In the genomic region with DNA sequence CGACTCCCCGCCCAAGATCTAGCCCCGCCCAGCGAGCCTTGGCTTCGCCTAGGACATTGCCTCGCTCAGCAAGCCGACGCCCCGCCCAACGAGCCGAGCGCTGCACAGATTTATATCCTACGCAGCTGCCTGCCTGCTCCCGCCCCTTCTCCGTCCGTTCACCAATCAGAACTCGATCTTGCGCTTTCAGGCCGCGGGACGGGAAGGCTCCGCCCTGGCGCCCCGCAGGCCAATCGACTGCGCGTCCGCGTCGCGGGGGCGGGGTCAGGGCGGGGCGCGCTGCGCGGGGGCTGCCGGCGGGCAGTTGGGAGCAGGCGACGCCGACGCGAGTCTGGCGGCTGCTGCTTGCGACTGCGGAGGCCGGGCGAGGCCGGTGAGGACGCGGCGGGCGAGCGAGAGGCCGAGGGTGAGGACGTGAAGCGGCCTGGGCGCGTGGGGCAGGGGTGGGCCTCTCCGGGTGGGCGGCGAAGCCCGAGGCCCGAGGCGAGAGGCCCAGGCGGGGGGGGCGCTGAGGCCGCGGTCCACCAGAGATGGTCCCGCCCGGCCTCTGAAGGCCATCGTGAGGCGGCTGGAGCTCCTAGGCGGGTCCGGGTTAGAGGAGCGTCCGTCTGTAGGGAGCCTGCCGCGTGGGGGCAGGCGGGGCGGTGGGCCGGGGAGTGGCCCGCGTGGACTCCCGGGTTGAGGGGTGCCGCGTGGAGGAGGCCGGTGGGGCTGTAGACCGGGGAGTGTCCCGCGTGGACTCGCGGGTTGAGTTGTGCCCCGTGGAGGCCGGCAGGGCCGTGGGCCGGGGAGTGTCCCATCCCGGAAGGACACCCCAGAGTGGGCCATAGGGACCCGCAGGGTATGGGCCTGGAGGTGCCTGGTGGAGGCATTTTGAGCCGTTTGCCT, we compare ENCODE assay signal across 1 cellular context.
TF ChIP-seq lines count a peak whose summit lies in the region.

A gene with protein sequence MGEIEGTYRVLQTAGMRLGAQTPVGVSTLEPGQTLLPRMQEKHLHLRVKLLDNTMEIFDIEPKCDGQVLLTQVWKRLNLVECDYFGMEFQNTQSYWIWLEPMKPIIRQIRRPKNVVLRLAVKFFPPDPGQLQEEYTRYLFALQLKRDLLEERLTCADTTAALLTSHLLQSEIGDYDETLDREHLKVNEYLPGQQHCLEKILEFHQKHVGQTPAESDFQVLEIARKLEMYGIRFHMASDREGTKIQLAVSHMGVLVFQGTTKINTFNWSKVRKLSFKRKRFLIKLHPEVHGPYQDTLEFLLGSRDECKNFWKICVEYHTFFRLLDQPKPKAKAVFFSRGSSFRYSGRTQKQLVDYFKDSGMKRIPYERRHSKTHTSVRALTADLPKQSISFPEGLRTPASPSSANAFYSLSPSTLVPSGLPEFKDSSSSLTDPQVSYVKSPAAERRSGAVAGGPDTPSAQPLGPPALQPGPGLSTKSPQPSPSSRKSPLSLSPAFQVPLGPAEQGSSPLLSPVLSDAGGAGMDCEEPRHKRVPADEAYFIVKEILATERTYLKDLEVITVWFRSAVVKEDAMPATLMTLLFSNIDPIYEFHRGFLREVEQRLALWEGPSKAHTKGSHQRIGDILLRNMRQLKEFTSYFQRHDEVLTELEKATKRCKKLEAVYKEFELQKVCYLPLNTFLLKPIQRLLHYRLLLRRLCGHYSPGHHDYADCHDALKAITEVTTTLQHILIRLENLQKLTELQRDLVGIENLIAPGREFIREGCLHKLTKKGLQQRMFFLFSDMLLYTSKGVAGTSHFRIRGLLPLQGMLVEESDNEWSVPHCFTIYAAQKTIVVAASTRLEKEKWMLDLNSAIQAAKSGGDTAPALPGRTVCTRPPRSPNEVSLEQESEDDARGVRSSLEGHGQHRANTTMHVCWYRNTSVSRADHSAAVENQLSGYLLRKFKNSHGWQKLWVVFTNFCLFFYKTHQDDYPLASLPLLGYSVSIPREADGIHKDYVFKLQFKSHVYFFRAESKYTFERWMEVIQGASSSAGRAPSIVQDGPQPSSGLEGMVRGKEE (plus strand): TSS at position 303 of the 888 bp plus-strand sequence. CDS start 16,823 bp downstream, outside the sequence.

TF ChIP-seq in GM12878, 131 proteins besides CTCF, POLR2A, EP300 and RAD21 (continued from another document and continues in another):
- TF ChIP-seq, protein P1, sequence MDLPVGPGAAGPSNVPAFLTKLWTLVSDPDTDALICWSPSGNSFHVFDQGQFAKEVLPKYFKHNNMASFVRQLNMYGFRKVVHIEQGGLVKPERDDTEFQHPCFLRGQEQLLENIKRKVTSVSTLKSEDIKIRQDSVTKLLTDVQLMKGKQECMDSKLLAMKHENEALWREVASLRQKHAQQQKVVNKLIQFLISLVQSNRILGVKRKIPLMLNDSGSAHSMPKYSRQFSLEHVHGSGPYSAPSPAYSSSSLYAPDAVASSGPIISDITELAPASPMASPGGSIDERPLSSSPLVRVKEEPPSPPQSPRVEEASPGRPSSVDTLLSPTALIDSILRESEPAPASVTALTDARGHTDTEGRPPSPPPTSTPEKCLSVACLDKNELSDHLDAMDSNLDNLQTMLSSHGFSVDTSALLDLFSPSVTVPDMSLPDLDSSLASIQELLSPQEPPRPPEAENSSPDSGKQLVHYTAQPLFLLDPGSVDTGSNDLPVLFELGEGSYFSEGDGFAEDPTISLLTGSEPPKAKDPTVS (IDR thresholded peaks at IDR 0.05; ENCODE audit: low read depth, low read length) = no peak
- no peak for TF ChIP-seq ZNF207 (IDR thresholded peaks at IDR 0.05; ENCODE audit: borderline replicate concordance)
- TF ChIP-seq MEF2A (IDR thresholded peaks at IDR 0.05; ENCODE audit: insufficient read depth, low read depth, low read length) = no peak
- TF ChIP-seq, protein P2, sequence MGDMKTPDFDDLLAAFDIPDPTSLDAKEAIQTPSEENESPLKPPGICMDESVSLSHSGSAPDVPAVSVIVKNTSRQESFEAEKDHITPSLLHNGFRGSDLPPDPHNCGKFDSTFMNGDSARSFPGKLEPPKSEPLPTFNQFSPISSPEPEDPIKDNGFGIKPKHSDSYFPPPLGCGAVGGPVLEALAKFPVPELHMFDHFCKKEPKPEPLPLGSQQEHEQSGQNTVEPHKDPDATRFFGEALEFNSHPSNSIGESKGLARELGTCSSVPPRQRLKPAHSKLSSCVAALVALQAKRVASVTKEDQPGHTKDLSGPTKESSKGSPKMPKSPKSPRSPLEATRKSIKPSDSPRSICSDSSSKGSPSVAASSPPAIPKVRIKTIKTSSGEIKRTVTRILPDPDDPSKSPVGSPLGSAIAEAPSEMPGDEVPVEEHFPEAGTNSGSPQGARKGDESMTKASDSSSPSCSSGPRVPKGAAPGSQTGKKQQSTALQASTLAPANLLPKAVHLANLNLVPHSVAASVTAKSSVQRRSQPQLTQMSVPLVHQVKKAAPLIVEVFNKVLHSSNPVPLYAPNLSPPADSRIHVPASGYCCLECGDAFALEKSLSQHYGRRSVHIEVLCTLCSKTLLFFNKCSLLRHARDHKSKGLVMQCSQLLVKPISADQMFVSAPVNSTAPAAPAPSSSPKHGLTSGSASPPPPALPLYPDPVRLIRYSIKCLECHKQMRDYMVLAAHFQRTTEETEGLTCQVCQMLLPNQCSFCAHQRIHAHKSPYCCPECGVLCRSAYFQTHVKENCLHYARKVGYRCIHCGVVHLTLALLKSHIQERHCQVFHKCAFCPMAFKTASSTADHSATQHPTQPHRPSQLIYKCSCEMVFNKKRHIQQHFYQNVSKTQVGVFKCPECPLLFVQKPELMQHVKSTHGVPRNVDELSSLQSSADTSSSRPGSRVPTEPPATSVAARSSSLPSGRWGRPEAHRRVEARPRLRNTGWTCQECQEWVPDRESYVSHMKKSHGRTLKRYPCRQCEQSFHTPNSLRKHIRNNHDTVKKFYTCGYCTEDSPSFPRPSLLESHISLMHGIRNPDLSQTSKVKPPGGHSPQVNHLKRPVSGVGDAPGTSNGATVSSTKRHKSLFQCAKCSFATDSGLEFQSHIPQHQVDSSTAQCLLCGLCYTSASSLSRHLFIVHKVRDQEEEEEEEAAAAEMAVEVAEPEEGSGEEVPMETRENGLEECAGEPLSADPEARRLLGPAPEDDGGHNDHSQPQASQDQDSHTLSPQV (IDR thresholded peaks at IDR 0.05) = no peak
- no peak for TF ChIP-seq JUNB (IDR thresholded peaks at IDR 0.05)
- no peak for TF ChIP-seq NR2C2 (IDR thresholded peaks at IDR 0.05; ENCODE audit: borderline replicate concordance, control insufficient read depth, insufficient read length, low read depth)
- peak; percentile 7; the same call in 1 of the 2 replicates for TF ChIP-seq PAX5 (IDR thresholded peaks at IDR 0.05; ENCODE audit: borderline replicate concordance, low read depth, low read length)
- TF ChIP-seq, protein P3, sequence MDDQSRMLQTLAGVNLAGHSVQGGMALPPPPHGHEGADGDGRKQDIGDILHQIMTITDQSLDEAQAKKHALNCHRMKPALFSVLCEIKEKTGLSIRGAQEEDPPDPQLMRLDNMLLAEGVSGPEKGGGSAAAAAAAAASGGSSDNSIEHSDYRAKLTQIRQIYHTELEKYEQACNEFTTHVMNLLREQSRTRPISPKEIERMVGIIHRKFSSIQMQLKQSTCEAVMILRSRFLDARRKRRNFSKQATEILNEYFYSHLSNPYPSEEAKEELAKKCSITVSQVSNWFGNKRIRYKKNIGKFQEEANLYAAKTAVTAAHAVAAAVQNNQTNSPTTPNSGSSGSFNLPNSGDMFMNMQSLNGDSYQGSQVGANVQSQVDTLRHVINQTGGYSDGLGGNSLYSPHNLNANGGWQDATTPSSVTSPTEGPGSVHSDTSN (IDR thresholded peaks at IDR 0.05; ENCODE audit: insufficient replicate concordance, low read depth, low read length) = no peak
- TF ChIP-seq, protein P4, sequence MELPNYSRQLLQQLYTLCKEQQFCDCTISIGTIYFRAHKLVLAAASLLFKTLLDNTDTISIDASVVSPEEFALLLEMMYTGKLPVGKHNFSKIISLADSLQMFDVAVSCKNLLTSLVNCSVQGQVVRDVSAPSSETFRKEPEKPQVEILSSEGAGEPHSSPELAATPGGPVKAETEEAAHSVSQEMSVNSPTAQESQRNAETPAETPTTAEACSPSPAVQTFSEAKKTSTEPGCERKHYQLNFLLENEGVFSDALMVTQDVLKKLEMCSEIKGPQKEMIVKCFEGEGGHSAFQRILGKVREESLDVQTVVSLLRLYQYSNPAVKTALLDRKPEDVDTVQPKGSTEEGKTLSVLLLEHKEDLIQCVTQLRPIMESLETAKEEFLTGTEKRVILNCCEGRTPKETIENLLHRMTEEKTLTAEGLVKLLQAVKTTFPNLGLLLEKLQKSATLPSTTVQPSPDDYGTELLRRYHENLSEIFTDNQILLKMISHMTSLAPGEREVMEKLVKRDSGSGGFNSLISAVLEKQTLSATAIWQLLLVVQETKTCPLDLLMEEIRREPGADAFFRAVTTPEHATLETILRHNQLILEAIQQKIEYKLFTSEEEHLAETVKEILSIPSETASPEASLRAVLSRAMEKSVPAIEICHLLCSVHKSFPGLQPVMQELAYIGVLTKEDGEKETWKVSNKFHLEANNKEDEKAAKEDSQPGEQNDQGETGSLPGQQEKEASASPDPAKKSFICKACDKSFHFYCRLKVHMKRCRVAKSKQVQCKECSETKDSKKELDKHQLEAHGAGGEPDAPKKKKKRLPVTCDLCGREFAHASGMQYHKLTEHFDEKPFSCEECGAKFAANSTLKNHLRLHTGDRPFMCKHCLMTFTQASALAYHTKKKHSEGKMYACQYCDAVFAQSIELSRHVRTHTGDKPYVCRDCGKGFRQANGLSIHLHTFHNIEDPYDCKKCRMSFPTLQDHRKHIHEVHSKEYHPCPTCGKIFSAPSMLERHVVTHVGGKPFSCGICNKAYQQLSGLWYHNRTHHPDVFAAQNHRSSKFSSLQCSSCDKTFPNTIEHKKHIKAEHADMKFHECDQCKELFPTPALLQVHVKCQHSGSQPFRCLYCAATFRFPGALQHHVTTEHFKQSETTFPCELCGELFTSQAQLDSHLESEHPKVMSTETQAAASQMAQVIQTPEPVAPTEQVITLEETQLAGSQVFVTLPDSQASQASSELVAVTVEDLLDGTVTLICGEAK (IDR thresholded peaks at IDR 0.05; ENCODE audit: borderline replicate concordance) = no peak
- no peak for TF ChIP-seq MEF2B (IDR thresholded peaks at IDR 0.05; ENCODE audit: partially characterized antibody, poor library complexity, severe bottlenecking)
- no peak for TF ChIP-seq CEBPB (IDR thresholded peaks at IDR 0.05; ENCODE audit: borderline replicate concordance in 1 of 2, low read depth in 2 of 2, low read length in 2 of 2)
- TF ChIP-seq, protein P5, sequence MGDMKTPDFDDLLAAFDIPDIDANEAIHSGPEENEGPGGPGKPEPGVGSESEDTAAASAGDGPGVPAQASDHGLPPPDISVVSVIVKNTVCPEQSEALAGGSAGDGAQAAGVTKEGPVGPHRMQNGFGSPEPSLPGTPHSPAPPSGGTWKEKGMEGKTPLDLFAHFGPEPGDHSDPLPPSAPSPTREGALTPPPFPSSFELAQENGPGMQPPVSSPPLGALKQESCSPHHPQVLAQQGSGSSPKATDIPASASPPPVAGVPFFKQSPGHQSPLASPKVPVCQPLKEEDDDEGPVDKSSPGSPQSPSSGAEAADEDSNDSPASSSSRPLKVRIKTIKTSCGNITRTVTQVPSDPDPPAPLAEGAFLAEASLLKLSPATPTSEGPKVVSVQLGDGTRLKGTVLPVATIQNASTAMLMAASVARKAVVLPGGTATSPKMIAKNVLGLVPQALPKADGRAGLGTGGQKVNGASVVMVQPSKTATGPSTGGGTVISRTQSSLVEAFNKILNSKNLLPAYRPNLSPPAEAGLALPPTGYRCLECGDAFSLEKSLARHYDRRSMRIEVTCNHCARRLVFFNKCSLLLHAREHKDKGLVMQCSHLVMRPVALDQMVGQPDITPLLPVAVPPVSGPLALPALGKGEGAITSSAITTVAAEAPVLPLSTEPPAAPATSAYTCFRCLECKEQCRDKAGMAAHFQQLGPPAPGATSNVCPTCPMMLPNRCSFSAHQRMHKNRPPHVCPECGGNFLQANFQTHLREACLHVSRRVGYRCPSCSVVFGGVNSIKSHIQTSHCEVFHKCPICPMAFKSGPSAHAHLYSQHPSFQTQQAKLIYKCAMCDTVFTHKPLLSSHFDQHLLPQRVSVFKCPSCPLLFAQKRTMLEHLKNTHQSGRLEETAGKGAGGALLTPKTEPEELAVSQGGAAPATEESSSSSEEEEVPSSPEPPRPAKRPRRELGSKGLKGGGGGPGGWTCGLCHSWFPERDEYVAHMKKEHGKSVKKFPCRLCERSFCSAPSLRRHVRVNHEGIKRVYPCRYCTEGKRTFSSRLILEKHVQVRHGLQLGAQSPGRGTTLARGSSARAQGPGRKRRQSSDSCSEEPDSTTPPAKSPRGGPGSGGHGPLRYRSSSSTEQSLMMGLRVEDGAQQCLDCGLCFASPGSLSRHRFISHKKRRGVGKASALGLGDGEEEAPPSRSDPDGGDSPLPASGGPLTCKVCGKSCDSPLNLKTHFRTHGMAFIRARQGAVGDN (IDR thresholded peaks at IDR 0.05) = peak; percentile 68
- no peak for TF ChIP-seq STAT3 (IDR thresholded peaks at IDR 0.05; ENCODE audit: low read depth, low read length)
- TF ChIP-seq SMARCA5 (IDR thresholded peaks at IDR 0.05) = no peak
- no peak for TF ChIP-seq EED (IDR thresholded peaks at IDR 0.05; ENCODE audit: low read depth)
- TF ChIP-seq KAT2A (conservative IDR thresholded peaks at IDR 0.05; ENCODE audit: control insufficient read depth, low read depth, low read length) = no peak
- TF ChIP-seq NRF1 (conservative IDR thresholded peaks at IDR 0.05; ENCODE audit: low read depth, low read length) = peak; percentile 28; the same call in 1 of the 2 replicates
- no peak for TF ChIP-seq ZBED1 (IDR thresholded peaks at IDR 0.05; ENCODE audit: borderline replicate concordance)
- TF ChIP-seq EGR1 (IDR thresholded peaks at IDR 0.05; ENCODE audit: borderline replicate concordance in 1 of 2, low read depth in 2 of 2, low read length in 2 of 2) = peak in 1 of 2 experiments; percentile 92; a peak in 2 of 3 replicates
- no peak for TF ChIP-seq ZNF24 (IDR thresholded peaks at IDR 0.05)
- TF ChIP-seq FOS (IDR thresholded peaks at IDR 0.05; ENCODE audit: borderline replicate concordance, extremely low read depth, insufficient read length) = no peak
- no peak for TF ChIP-seq PML (IDR thresholded peaks at IDR 0.05; ENCODE audit: low read length)
- TF ChIP-seq, protein P6, sequence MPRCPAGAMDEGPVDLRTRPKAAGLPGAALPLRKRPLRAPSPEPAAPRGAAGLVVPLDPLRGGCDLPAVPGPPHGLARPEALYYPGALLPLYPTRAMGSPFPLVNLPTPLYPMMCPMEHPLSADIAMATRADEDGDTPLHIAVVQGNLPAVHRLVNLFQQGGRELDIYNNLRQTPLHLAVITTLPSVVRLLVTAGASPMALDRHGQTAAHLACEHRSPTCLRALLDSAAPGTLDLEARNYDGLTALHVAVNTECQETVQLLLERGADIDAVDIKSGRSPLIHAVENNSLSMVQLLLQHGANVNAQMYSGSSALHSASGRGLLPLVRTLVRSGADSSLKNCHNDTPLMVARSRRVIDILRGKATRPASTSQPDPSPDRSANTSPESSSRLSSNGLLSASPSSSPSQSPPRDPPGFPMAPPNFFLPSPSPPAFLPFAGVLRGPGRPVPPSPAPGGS (IDR thresholded peaks at IDR 0.05; ENCODE audit: borderline replicate concordance, insufficient read depth, low read depth, low read length, poor library complexity, severe bottlenecking) = no peak
- no peak for TF ChIP-seq NFXL1 (IDR thresholded peaks at IDR 0.05; ENCODE audit: borderline replicate concordance)
- TF ChIP-seq HDAC6 (IDR thresholded peaks at IDR 0.05; ENCODE audit: unreplicated experiment) = no peak
- TF ChIP-seq HDAC2 (IDR thresholded peaks at IDR 0.05) = no peak
- TF ChIP-seq RFX5 (IDR thresholded peaks at IDR 0.05; ENCODE audit: low read depth, low read length) = no peak
- TF ChIP-seq RUNX3 (IDR thresholded peaks at IDR 0.05; ENCODE audit: low read length) = no peak
- TF ChIP-seq SUPT20H (IDR thresholded peaks at IDR 0.05; ENCODE audit: borderline replicate concordance, control insufficient read depth, low read depth, low read length) = no peak
- no peak for TF ChIP-seq TCF7 (IDR thresholded peaks at IDR 0.05; ENCODE audit: borderline replicate concordance)
